Comparison of ENCODE assay signal across 1 cellular context in the genomic region with DNA sequence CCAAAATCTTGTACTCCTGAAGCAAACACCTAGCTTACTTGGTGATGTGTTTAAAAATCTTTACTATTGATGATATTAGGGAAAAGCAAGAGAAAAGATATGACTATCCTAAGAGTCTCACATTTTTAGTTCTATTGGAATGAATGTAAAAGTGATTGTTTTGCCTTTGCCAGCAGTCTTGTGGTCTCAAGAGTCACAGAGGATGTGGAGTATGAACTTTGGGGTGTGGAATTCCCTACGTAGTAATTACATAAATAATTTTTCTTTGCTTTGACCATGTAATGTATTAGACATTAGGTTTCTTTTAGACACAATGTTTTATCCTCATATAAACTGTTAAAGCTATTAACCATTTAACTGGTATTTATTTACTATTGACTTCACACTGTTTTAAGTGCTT.
TF ChIP-seq lines count a peak whose summit lies in the region.

No MANE protein-coding gene starts in this region.

TF ChIP-seq in IMR-90, 13 proteins besides CTCF, POLR2A, EP300 and RAD21 (continued from another document):
- TF ChIP-seq FOS (IDR thresholded peaks at IDR 0.05; ENCODE audit: low read depth, low read length), result no peak
